ENCODE assay signal across 15 cellular contexts in genomic region chr11:118785362-118785761, GRCh38. TPM values are rescaled to one million over a fixed set of nuclear protein-coding genes. Genes with fewer than 3 reads are reported as not detected.
DNase-seq lines count a peak whose midpoint lies in the region; ATAC-seq, FAIRE-seq and TF ChIP-seq lines count a peak whose summit lies in the region.
"Had no signal": no experiment of that assay in that cellular context is flagged by ENCODE, and none has a peak within 500 bp of the region (broad histone marks: within the 10 kb centered on the region; RNA-seq: fewer than 3 reads in every experiment).

No MANE protein-coding gene starts in this region.

- H2BK120ac ChIP-seq in IMR-90 (ENCODE audit: low read depth, low read length) = no peak overlapping the region

- TF ChIP-seq RAD21 in IMR-90 (IDR thresholded peaks at IDR 0.05; ENCODE audit: low read length) = no peak

- no TSS peak for BruUV-seq in IMR-90 (replicated peaks; lab: Mats Ljungman, UMichigan)

- peak; percentile 6 for ATAC-seq in activated CD4-positive, alpha-beta T cell treated with anti-CD3 and anti-CD28 coated beads for 36 hours
- no peak for ATAC-seq in IMR-90 (ENCODE audit: low read depth)
- no peak for ATAC-seq in naive thymus-derived CD8-positive, alpha-beta T cell
- no peak for ATAC-seq in heart right ventricle
- no peak for ATAC-seq in mucosa of descending colon
- ATAC-seq: foreskin keratinocyte had no signal

- H3K27ac Mint-ChIP-seq in activated CD4-positive, alpha-beta T cell treated with anti-CD3 and anti-CD28 coated beads for 36 hours = peak overlapping the region; percentile 88
- no peak overlapping the region for H3K27ac Mint-ChIP-seq in astrocyte (ENCODE audit: unreplicated experiment)
- H3K27ac Mint-ChIP-seq in naive thymus-derived CD8-positive, alpha-beta T cell = peak overlapping the region in 7 of 10 donors; percentile 24 to 86 (median 68)

- POLR2A ChIA-PET in activated CD4-positive, alpha-beta T cell treated with anti-CD3 and anti-CD28 coated beads for 36 hours (lab: Charles Lee) = interaction anchor here (0.6 to 1.0 kb wide), 5 partner anchors 17 to 136 kb away, joined by 3 to 9 read pairs (median 4); partner anchors contain the start of gene CXCR5
- POLR2A ChIA-PET in IMR-90 (lab: Charles Lee; ENCODE audit: unreplicated experiment) = interaction anchor here (0.6 to 1.0 kb wide), 2 partner anchors 32 to 553 kb away, joined by 3 read pairs; no protein-coding TSS in a partner anchor
- POLR2A ChIA-PET in naive thymus-derived CD8-positive, alpha-beta T cell (lab: Charles Lee) = interaction anchor here (0.6 to 10.2 kb wide), 7 partner anchors 25 to 212 kb away, joined by 3 to 277 read pairs (median 3); partner anchors contain the start of gene CENATAC

- no peaks in the 10 kb centered on the region for H3K27me3 Mint-ChIP-seq in activated CD4-positive, alpha-beta T cell treated with anti-CD3 and anti-CD28 coated beads for 36 hours
- H3K27me3 Mint-ChIP-seq in astrocyte (ENCODE audit: low read depth, unreplicated experiment) = no peaks in the 10 kb centered on the region
- no peaks in the 10 kb centered on the region for H3K27me3 Mint-ChIP-seq in naive thymus-derived CD8-positive, alpha-beta T cell

- H4K20me1 ChIP-seq in IMR-90 (ENCODE audit: insufficient read depth, low read length) = peaks cover 85% of the 10 kb centered on the region
- peaks cover 95% of the 10 kb centered on the region for H4K20me1 ChIP-seq in astrocyte (ENCODE audit: insufficient read depth, low read length)

- no peak overlapping the region for H2AK5ac ChIP-seq in IMR-90 (ENCODE audit: low read depth, low read length)

- FAIRE-seq in astrocyte (lab: Jason Lieb, UNC) = no peak
- FAIRE-seq: G401.6 had no signal

- H3K4me3 Mint-ChIP-seq in activated CD4-positive, alpha-beta T cell treated with anti-CD3 and anti-CD28 coated beads for 36 hours = peak overlapping the region; percentile 63
- H3K4me3 Mint-ChIP-seq in astrocyte (ENCODE audit: unreplicated experiment) = no peak overlapping the region
- peak overlapping the region in 8 of 10 donors; percentile 22 to 100 (median 78) for H3K4me3 Mint-ChIP-seq in naive thymus-derived CD8-positive, alpha-beta T cell

- no peak overlapping the region for H4K91ac ChIP-seq in IMR-90 (ENCODE audit: insufficient read depth, low read depth, low read length)

- H4K5ac ChIP-seq in IMR-90 (ENCODE audit: low read depth, low read length) = no peak overlapping the region

- no peak overlapping the region for H3K23ac ChIP-seq in IMR-90 (ENCODE audit: low read depth, low read length)

- peaks cover 62% of the 10 kb centered on the region for H3K36me3 Mint-ChIP-seq in activated CD4-positive, alpha-beta T cell treated with anti-CD3 and anti-CD28 coated beads for 36 hours (ENCODE audit: low read depth)
- H3K36me3 Mint-ChIP-seq in astrocyte (ENCODE audit: low read depth, unreplicated experiment) = peaks cover 2% of the 10 kb centered on the region
- H3K36me3 Mint-ChIP-seq in naive thymus-derived CD8-positive, alpha-beta T cell = peaks cover 9 to 73% (median 14%) of the 10 kb centered on the region in 3 donors

- WGBS in IMR-90 (ENCODE audit: extremely low coverage in 2 of 2, insufficient read length in 1 of 2), 2 experiments = no CpG with 5 or more reads among the region's 3 CpGs
- 42 to 49% methylated on average over 3 of the region's 3 CpGs for WGBS in heart right ventricle, 2 donors

- H2BK20ac ChIP-seq in IMR-90 (ENCODE audit: low read depth, low read length) = no peak overlapping the region

- DNase-seq in activated CD4-positive, alpha-beta T cell treated with anti-CD3 and anti-CD28 coated beads for 36 hours = peak; percentile 44
- DNase-seq in activated CD4-positive, alpha-beta T cell treated with anti-CD3 and anti-CD28 coated beads for 1 hour = no peak
- DNase-seq in IMR-90 (peak; percentile 52), astrocyte (ENCODE audit: low read depth) (peak; percentile 6), NCI-H2196 treated with DMSO at 0.1 percent for 48 hours (lab: John Stamatoyannopoulos, UW; ENCODE audit: unreplicated experiment) (no peak), heart right ventricle (no peak), mucosa of descending colon (no peak)
- no peak for DNase-seq in naive thymus-derived CD8-positive, alpha-beta T cell
- DNase-seq: foreskin keratinocyte, Kasumi-1, NCI-H446, SHP77 treated with DMSO at 0.1 percent for 48 hours had no signal

- no peak overlapping the region for H3K4me2 ChIP-seq in IMR-90 (ENCODE audit: low read depth, low read length)
- H3K4me2 ChIP-seq in astrocyte (ENCODE audit: low read length) = no peak overlapping the region

- TF ChIP-seq CTCF in IMR-90 (conservative IDR thresholded peaks at IDR 0.05; ENCODE audit: low read depth, low read length) (no peak), astrocyte (IDR thresholded peaks at IDR 0.05; ENCODE audit: insufficient read depth, low read depth, low read length) (no peak), heart right ventricle (IDR thresholded peaks at IDR 0.05) (no peak), mucosa of descending colon (IDR thresholded peaks at IDR 0.05) (no peak)

- peaks cover 48% of the 10 kb centered on the region for H3K4me1 Mint-ChIP-seq in activated CD4-positive, alpha-beta T cell treated with anti-CD3 and anti-CD28 coated beads for 36 hours
- H3K4me1 Mint-ChIP-seq in astrocyte (ENCODE audit: low read depth, unreplicated experiment) = peaks cover 13% of the 10 kb centered on the region
- H3K4me1 Mint-ChIP-seq in naive thymus-derived CD8-positive, alpha-beta T cell = peaks cover 18 to 83% (median 51%) of the 10 kb centered on the region in 4 donors

- H3K56ac ChIP-seq in IMR-90 (ENCODE audit: extremely low read depth, insufficient read depth, low read length) = no peak overlapping the region

- peaks cover 12 to 24% of the 10 kb centered on the region in 2 experiments for H3K79me1 ChIP-seq in IMR-90 (ENCODE audit: low read depth in 1 of 2, low read length in 2 of 2)

- H3K9ac ChIP-seq in IMR-90 (ENCODE audit: low read depth, low read length) (no peak overlapping the region), astrocyte (ENCODE audit: low read length) (no peak overlapping the region)

- dilution Hi-C loops in IMR-90 (cut with HindIII; ENCODE audit: low sequenced_read_pairs, unreplicated experiment) = no loop called here

- peaks cover 100% of the 10 kb centered on the region for H3K79me2 ChIP-seq in astrocyte (ENCODE audit: insufficient read depth, low read length)

- CTCF ChIA-PET in activated CD4-positive, alpha-beta T cell treated with anti-CD3 and anti-CD28 coated beads for 36 hours (lab: Charles Lee) = interaction anchor here (0.6 to 1.7 kb wide), 6 partner anchors 98 to 569 kb away, joined by 3 to 6 read pairs (median 3); partner anchors contain the start of gene CXCR5
- CTCF ChIA-PET in IMR-90 (lab: Yijun Ruan, JAX) = interaction anchor here (0.6 kb wide), 1 partner anchor 126 kb away, joined by 3 read pairs; no protein-coding TSS in a partner anchor

- no peak overlapping the region for H2BK5ac ChIP-seq in IMR-90 (ENCODE audit: low read depth, low read length, poor library complexity, severe bottlenecking)

- intact Hi-C loops in activated CD4-positive, alpha-beta T cell treated with anti-CD3 and anti-CD28 coated beads for 36 hours (cut with DNase I, micrococcal nuclease) = loop anchor here in 1 of 2 experiments (5.0 kb wide), 1 partner anchor 968 kb away; no protein-coding TSS in a partner anchor
- intact Hi-C loops in IMR-90 (cut with micrococcal nuclease) (no loop called here), heart right ventricle (cut with DNase I) (loop anchor here in 4 of 10 donors (5.0 to 10.0 kb wide), 4 partner anchors 91 to 211 kb away; partner anchors contain the start of genes ARCN1 (in 1 of the 4) and BCL9L (in 1 of the 4)), mucosa of descending colon (cut with DNase I, micrococcal nuclease) (no loop called here)

- no peak overlapping the region for H2AK9ac ChIP-seq in IMR-90 (replicated peaks; ENCODE audit: low read depth, low read length, poor library complexity)

- H3K27ac ChIP-seq in IMR-90 (ENCODE audit: insufficient read depth, low read length) (no peak overlapping the region), astrocyte (ENCODE audit: low read depth, low read length) (no peak overlapping the region), heart right ventricle (peak overlapping the region in 1 of 10 donors; percentile 19)
- H3K27ac ChIP-seq: cardiac muscle cell, foreskin keratinocyte had no signal

- H3K9me3 Mint-ChIP-seq in activated CD4-positive, alpha-beta T cell treated with anti-CD3 and anti-CD28 coated beads for 36 hours (ENCODE audit: low read depth) = no peaks in the 10 kb centered on the region
- no peaks in the 10 kb centered on the region for H3K9me3 Mint-ChIP-seq in astrocyte (ENCODE audit: unreplicated experiment)
- H3K9me3 Mint-ChIP-seq in naive thymus-derived CD8-positive, alpha-beta T cell = no peaks in the 10 kb centered on the region

- H3K14ac ChIP-seq in IMR-90 (replicated peaks; ENCODE audit: low read depth, low read length) = no peak overlapping the region

- H4K8ac ChIP-seq in IMR-90 (ENCODE audit: low read depth in 2 of 2, low read length in 2 of 2) = no peak overlapping the region

- H3K36me3 ChIP-seq in IMR-90 (ENCODE audit: control insufficient read depth, insufficient read depth, low read length) (peaks cover 37% of the 10 kb centered on the region), astrocyte (ENCODE audit: insufficient read depth, low read length) (peaks cover 29% of the 10 kb centered on the region), heart right ventricle (peaks cover 0 to 60% (median 30%) of the 10 kb centered on the region in 9 donors), mucosa of descending colon (ENCODE audit: low read depth) (no peaks in the 10 kb centered on the region)
- H3K36me3 ChIP-seq: prostate gland had no signal

- H3K4ac ChIP-seq in IMR-90 (ENCODE audit: low read depth, low read length) = no peak overlapping the region

- H3K9me1 ChIP-seq in IMR-90 (ENCODE audit: insufficient read depth, low read length) = peaks cover 7% of the 10 kb centered on the region; the same call in 1 of the 2 replicates

- no peak overlapping the region for H2AFZ ChIP-seq in IMR-90 (replicated peaks; ENCODE audit: low read length, poor library complexity)
- no peak overlapping the region for H2AFZ ChIP-seq in astrocyte (ENCODE audit: low read depth, low read length)

- H3K4me3 ChIP-seq in IMR-90 (ENCODE audit: insufficient read depth, low read depth, low read length) (no peak overlapping the region), astrocyte (ENCODE audit: insufficient read depth, low read depth, low read length) (no peak overlapping the region), heart right ventricle (no peak overlapping the region), mucosa of descending colon (no peak overlapping the region)
- H3K4me3 ChIP-seq: cardiac muscle cell, prostate gland had no signal

- H3K4me1 ChIP-seq in IMR-90 (ENCODE audit: control insufficient read depth, insufficient read depth, low read length) (peaks cover 3% of the 10 kb centered on the region), astrocyte (ENCODE audit: insufficient read depth, low read length) (peaks cover 3% of the 10 kb centered on the region), heart right ventricle (peaks cover 5 to 91% (median 87%) of the 10 kb centered on the region in 9 donors), mucosa of descending colon (ENCODE audit: low read depth) (peaks cover 35% of the 10 kb centered on the region)

- no peak for TF ChIP-seq POLR2A in IMR-90 (IDR thresholded peaks at IDR 0.05; ENCODE audit: low read depth, low read length)

- H3K27me3 ChIP-seq in IMR-90 (ENCODE audit: control insufficient read depth, insufficient read depth, low read length) (no peaks in the 10 kb centered on the region), astrocyte (ENCODE audit: insufficient read depth, low read length) (no peaks in the 10 kb centered on the region), heart right ventricle (no peaks in the 10 kb centered on the region)
- H3K27me3 ChIP-seq: cardiac muscle cell, foreskin keratinocyte had no signal

- H3K9me3 ChIP-seq in IMR-90 (ENCODE audit: control insufficient read depth, insufficient read depth, low read length) (no peaks in the 10 kb centered on the region), astrocyte (ENCODE audit: insufficient read depth, low read depth, low read length) (no peaks in the 10 kb centered on the region), heart right ventricle (no peaks in the 10 kb centered on the region), mucosa of descending colon (no peaks in the 10 kb centered on the region)
- H3K9me3 ChIP-seq: prostate gland had no signal

- no peak overlapping the region for H2BK15ac ChIP-seq in IMR-90 (ENCODE audit: low read depth, low read length)

- in situ Hi-C loops in IMR-90 (cut with MboI; ENCODE audit: low sequenced_read_pairs) = no loop called here

- no peak overlapping the region for H3K18ac ChIP-seq in IMR-90 (ENCODE audit: low read depth, low read length)

RNA-seq across cellular contexts. Expression of gene DDX6, which starts 5.6 kb away (rescaled TPM):
- total RNA-seq in activated CD4-positive, alpha-beta T cell treated with anti-CD3 and anti-CD28 coated beads for 36 hours = 100 to 1,000 TPM; 175 to 178 TPM
- total RNA-seq in IMR-90 (2012; rRNA removed) (197 and 225 TPM in 2 replicates), astrocyte (190 and 196 TPM in 2 replicates), heart right ventricle (100 to 1,000 TPM in 9 of 10 donors, 10 to 100 TPM in 1; 89.0 to 179 (median 136) TPM), mucosa of descending colon (100 to 1,000 TPM in 1 of 3 donors, 10 to 100 TPM in 2; 86.9 to 158 (median 97.6) TPM)
- polyA plus RNA-seq in IMR-90 (2012; rRNA removed) (14.7 and 19.2 TPM in 2 replicates), heart right ventricle (10 to 100 TPM; 17.1 to 23.9 TPM)
- polyA plus RNA-seq in IMR-90 (2012; cell fraction: cytosol; rRNA removed) = 2.1 and 3.4 TPM in 2 replicates
- polyA plus RNA-seq in IMR-90 (2012; cell fraction: nucleus; rRNA removed; ENCODE audit: low replicate concordance) = 1.5 and 13.5 TPM in 2 replicates
- 100 to 1,000 TPM; 334 to 340 TPM for total RNA-seq in naive thymus-derived CD8-positive, alpha-beta T cell
- 100 to 1,000 TPM in 2 of 3 donors, 10 to 100 TPM in 1; 82.7 to 107 (median 106) TPM for polyA plus RNA-seq in naive thymus-derived CD8-positive, alpha-beta T cell

Comparison
In these comparisons a context has a peak if more than half of its experiments do, and no peak if none do; other contexts are left out.
1. DNase-seq: peak in activated CD4-positive, alpha-beta T cell treated with anti-CD3 and anti-CD28 coated beads for 36 hours (single experiment), IMR-90 (single experiment) and astrocyte (single experiment); none in activated CD4-positive, alpha-beta T cell treated with anti-CD3 and anti-CD28 coated beads for 1 hour (single experiment), naive thymus-derived CD8-positive, alpha-beta T cell (0 of 10), NCI-H2196 treated with DMSO at 0.1 percent for 48 hours (single experiment), heart right ventricle (0 of 2) and mucosa of descending colon (0 of 3).